Comparison of ENCODE assay signal across 15 cellular contexts in genomic region chr11:104015649-104016415, GRCh38. TPM values are rescaled to one million over a fixed set of nuclear protein-coding genes. Genes with fewer than 3 reads are reported as not detected.
A peak's percentile ranks its signal among the peaks of the same experiment; 100 is the strongest.
DNase-seq lines count a peak whose midpoint lies in the region; ATAC-seq, FAIRE-seq and TF ChIP-seq lines count a peak whose summit lies in the region.
"Had no signal": no experiment of that assay in that cellular context is flagged by ENCODE, and none has a peak within 500 bp of the region (broad histone marks: within the 10 kb centered on the region; RNA-seq: fewer than 3 reads in every experiment).

No MANE protein-coding gene starts in this region.

- no peak overlapping the region for H3K4me3 ChIP-seq in GM12878
- no peak overlapping the region for H3K4me3 ChIP-seq in right cardiac atrium (ENCODE audit: low read length)
- H3K4me3 ChIP-seq in GM23338: no peak overlapping the region

- H3K36me3 ChIP-seq in GM12878 (ENCODE audit: control insufficient read depth in 2 of 2, insufficient read depth in 2 of 2, low read length in 1 of 2): no peaks in the 10 kb centered on the region
- no peaks in the 10 kb centered on the region for H3K36me3 ChIP-seq in GM23338 (ENCODE audit: insufficient read depth)

- SMC1A ChIA-PET in GM12878 (lab: Charles Lee; ENCODE audit: uncharacterized antibody, unreplicated experiment): interaction anchor here (0.9 to 1.9 kb wide), 7 partner anchors 8 to 88 kb away, joined by 3 to 12 read pairs (median 3); no protein-coding TSS in a partner anchor

- H3K27me3 ChIP-seq in GM12878 (replicated peaks in 1 of 2; ENCODE audit: control insufficient read depth in 2 of 2, insufficient read depth in 2 of 2, low read length in 1 of 2) (no peaks in the 10 kb centered on the region), right cardiac atrium (ENCODE audit: control insufficient read depth, insufficient read depth) (no peaks in the 10 kb centered on the region), GM23338 (ENCODE audit: insufficient read depth) (no peaks in the 10 kb centered on the region)

- RAD21 ChIA-PET in GM12878 (lab: Charles Lee; ENCODE audit: unreplicated experiment): interaction anchor here (1.3 to 2.1 kb wide), 3 partner anchors 10 to 57 kb away, joined by 3 to 12 read pairs (median 4); no protein-coding TSS in a partner anchor

- intact Hi-C loops in GM12878 (cut with micrococcal nuclease; ENCODE audit: unreplicated experiment): no loop called here
- intact Hi-C loops in right cardiac atrium (cut with DNase I): no loop called here
- intact Hi-C loops in activated CD4-positive, alpha-beta T cell treated with anti-CD3 and anti-CD28 coated beads for 36 hours (cut with DNase I, micrococcal nuclease): no loop called here

- no peak for FAIRE-seq in GM12878 (lab: Jason Lieb, UNC)
- FAIRE-seq: urothelium cell line had no signal

- no peak for TF ChIP-seq EP300 in GM12878 (IDR thresholded peaks at IDR 0.05; ENCODE audit: borderline replicate concordance in 1 of 2, control insufficient read depth in 1 of 2, low read depth in 2 of 2, low read length in 2 of 2)

- H3K79me2 ChIP-seq in GM12878 (ENCODE audit: control insufficient read depth, insufficient read depth, low read length) (no peaks in the 10 kb centered on the region), GM23338 (replicated peaks; ENCODE audit: insufficient read depth) (no peaks in the 10 kb centered on the region)

- H3K27ac Mint-ChIP-seq in GM23338: no peak overlapping the region
- H3K27ac Mint-ChIP-seq in activated CD4-positive, alpha-beta T cell treated with anti-CD3 and anti-CD28 coated beads for 36 hours: no peak overlapping the region
- H3K27ac Mint-ChIP-seq: activated naive CD4-positive, alpha-beta T cell treated with anti-CD3 and anti-CD28 coated beads, Interleukin-2, amount 50 U/mL, for 24 hours; CD4-positive, alpha-beta T cell had no signal

- no peaks in the 10 kb centered on the region for H3K27me3 Mint-ChIP-seq in GM23338 (ENCODE audit: insufficient read depth, low read depth, poor library complexity)
- no peaks in the 10 kb centered on the region for H3K27me3 Mint-ChIP-seq in activated CD4-positive, alpha-beta T cell treated with anti-CD3 and anti-CD28 coated beads for 36 hours
- H3K27me3 Mint-ChIP-seq: activated naive CD4-positive, alpha-beta T cell treated with anti-CD3 and anti-CD28 coated beads, Interleukin-2, amount 50 U/mL, for 24 hours; CD4-positive, alpha-beta T cell had no signal

- POLR2A ChIA-PET in GM12878 (lab: Charles Lee): no interaction called here
- POLR2A ChIA-PET in activated CD4-positive, alpha-beta T cell treated with anti-CD3 and anti-CD28 coated beads for 36 hours (lab: Charles Lee): no interaction called here

- CTCF ChIA-PET in GM12878 (lab: Yijun Ruan, JAX): interaction anchor here (0.5 to 1.7 kb wide), 4 partner anchors 37 to 109 kb away, joined by 3 to 6 read pairs (median 4); no protein-coding TSS in a partner anchor
- CTCF ChIA-PET in activated CD4-positive, alpha-beta T cell treated with anti-CD3 and anti-CD28 coated beads for 36 hours (lab: Charles Lee): interaction anchor here (0.7 kb wide), 1 partner anchor 333 kb away, joined by 3 read pairs; no protein-coding TSS in a partner anchor

- in situ Hi-C loops in GM12878 (cut with MboI): no loop called here

- TF ChIP-seq RAD21 in GM12878 (IDR thresholded peaks at IDR 0.05; ENCODE audit: insufficient read depth, low read depth, low read length): no peak

- no peak for TF ChIP-seq POLR2A in GM12878 (IDR thresholded peaks at IDR 0.05; ENCODE audit: low read depth, low read length)

- no peak overlapping the region for H3K9ac ChIP-seq in GM12878 (ENCODE audit: control insufficient read depth, insufficient read depth, low read length)

- no peak overlapping the region for H2AFZ ChIP-seq in GM12878 (ENCODE audit: control insufficient read depth, low read depth, low read length)
- no peak overlapping the region for H2AFZ ChIP-seq in GM23338

- BruUV-seq in GM12878 (replicated peaks; lab: Mats Ljungman, UMichigan): no TSS peak

- DNase-seq in GM12878 (ENCODE audit: low read depth, low spot score): peak; percentile 23
- DNase-seq in NCI-H187 treated with DMSO at 0.1 percent for 48 hours (lab: John Stamatoyannopoulos, UW): no peak
- DNase-seq in right cardiac atrium: no peak
- no peak for DNase-seq in GM23338 (ENCODE audit: low spot score)
- no peak for DNase-seq in activated CD4-positive, alpha-beta T cell treated with anti-CD3 and anti-CD28 coated beads for 36 hours
- DNase-seq: activated CD4-positive, alpha-beta T cell treated with anti-CD3 and anti-CD28 coated beads, Interleukin-2, amount 50 U/mL, for 1 hour; CD4-positive, alpha-beta T cell; NCI-H1092 treated with DMSO at 0.1 percent for 48 hours had no signal

- H3K36me3 Mint-ChIP-seq in GM23338 (ENCODE audit: low read depth): no peaks in the 10 kb centered on the region
- no peaks in the 10 kb centered on the region for H3K36me3 Mint-ChIP-seq in activated CD4-positive, alpha-beta T cell treated with anti-CD3 and anti-CD28 coated beads for 36 hours (ENCODE audit: low read depth)
- H3K36me3 Mint-ChIP-seq: activated naive CD4-positive, alpha-beta T cell treated with anti-CD3 and anti-CD28 coated beads, Interleukin-2, amount 50 U/mL, for 24 hours had no signal

- H3K9me3 Mint-ChIP-seq in GM23338: no peaks in the 10 kb centered on the region
- no peaks in the 10 kb centered on the region for H3K9me3 Mint-ChIP-seq in activated CD4-positive, alpha-beta T cell treated with anti-CD3 and anti-CD28 coated beads for 36 hours (ENCODE audit: low read depth)
- H3K9me3 Mint-ChIP-seq: activated naive CD4-positive, alpha-beta T cell treated with anti-CD3 and anti-CD28 coated beads, Interleukin-2, amount 50 U/mL, for 24 hours; CD4-positive, alpha-beta T cell had no signal

- H3K9me3 ChIP-seq in GM12878 (replicated peaks; ENCODE audit: control insufficient read depth, insufficient read depth, low read length) (no peaks in the 10 kb centered on the region), right cardiac atrium (ENCODE audit: control insufficient read depth, low read length) (no peaks in the 10 kb centered on the region)

- WGBS in GM12878 (ENCODE audit: insufficient coverage, insufficient replicate concordance, low lambda C conversion rate, missing lambda C conversion rate): 35% methylated on average over 3 of the region's 3 CpGs
- 70% methylated on average over 3 of the region's 3 CpGs for WGBS in right cardiac atrium

- TF ChIP-seq CTCF in GM12878 (IDR thresholded peaks at IDR 0.05 in 2 of 3, conservative IDR thresholded peaks at IDR 0.05 in 1 of 3; ENCODE audit: control insufficient read depth in 2 of 3, extremely low read depth in 1 of 3, insufficient read depth in 1 of 3, low read depth in 3 of 3, low read length in 3 of 3) (no peak), GM23338 (conservative IDR thresholded peaks at IDR 0.05; ENCODE audit: low read depth in 2 of 2) (no peak)

- H3K4me2 ChIP-seq in GM12878 (ENCODE audit: control insufficient read depth, insufficient read depth): peak overlapping the region; percentile 23; the same call in 1 of the 2 replicates
- no peak overlapping the region for H3K4me2 ChIP-seq in GM23338

- H3K27ac ChIP-seq in GM12878 (ENCODE audit: control insufficient read depth, insufficient read depth) (no peak overlapping the region), right cardiac atrium (ENCODE audit: low read length) (no peak overlapping the region), GM23338 (ENCODE audit: low read depth) (no peak overlapping the region)

- ATAC-seq in GM19023 (IDR thresholded peaks at IDR 0.05; ENCODE audit: unreplicated experiment) (peak; percentile 87), GM21723 (IDR thresholded peaks at IDR 0.05; ENCODE audit: unreplicated experiment) (peak; percentile 93), HG03103 (IDR thresholded peaks at IDR 0.05; ENCODE audit: low read depth, unreplicated experiment) (peak; percentile 81), GM12878 (peak; percentile 79), right cardiac atrium (no peak), GM23338 (no peak)
- ATAC-seq in activated CD4-positive, alpha-beta T cell treated with anti-CD3 and anti-CD28 coated beads for 36 hours: no peak

- no peaks in the 10 kb centered on the region for H3K4me1 ChIP-seq in GM12878 (ENCODE audit: control insufficient read depth, insufficient read depth, low read length)
- no peaks in the 10 kb centered on the region for H3K4me1 ChIP-seq in right cardiac atrium (ENCODE audit: control insufficient read depth, insufficient read depth, low read length)
- no peaks in the 10 kb centered on the region for H3K4me1 ChIP-seq in GM23338 (ENCODE audit: insufficient read depth)

- H3K4me3 Mint-ChIP-seq in GM23338: no peak overlapping the region
- H3K4me3 Mint-ChIP-seq in activated CD4-positive, alpha-beta T cell treated with anti-CD3 and anti-CD28 coated beads for 36 hours: no peak overlapping the region
- H3K4me3 Mint-ChIP-seq: activated naive CD4-positive, alpha-beta T cell treated with anti-CD3 and anti-CD28 coated beads, Interleukin-2, amount 50 U/mL, for 24 hours; CD4-positive, alpha-beta T cell had no signal

- H4K20me1 ChIP-seq in GM12878 (ENCODE audit: control insufficient read depth, insufficient read depth) (no peaks in the 10 kb centered on the region), GM23338 (replicated peaks; ENCODE audit: insufficient read depth) (no peaks in the 10 kb centered on the region)

- H3K9me2 ChIP-seq in GM23338 (ENCODE audit: insufficient read depth): no peaks in the 10 kb centered on the region

- H3K4me1 Mint-ChIP-seq in GM23338: no peaks in the 10 kb centered on the region
- H3K4me1 Mint-ChIP-seq in activated CD4-positive, alpha-beta T cell treated with anti-CD3 and anti-CD28 coated beads for 36 hours: no peaks in the 10 kb centered on the region
- H3K4me1 Mint-ChIP-seq: activated naive CD4-positive, alpha-beta T cell treated with anti-CD3 and anti-CD28 coated beads, Interleukin-2, amount 50 U/mL, for 24 hours had no signal

- H3F3A ChIP-seq in GM23338 (replicated peaks; ENCODE audit: low read depth): no peaks in the 10 kb centered on the region

RNA-seq across cellular contexts. Expression of gene DDI1, which starts 20.6 kb away (rescaled TPM):
- not detected in 2 replicates for total RNA-seq in GM12878 (2013; cell fraction: nucleolus; rRNA removed)
- total RNA-seq in GM12878 (2014; rRNA removed) (not detected in 2 replicates), GM12878 (2014; rRNA removed; fragmentation: Illumina TruSeq; extraction: Trizol) (not detected in 2 replicates), GM12878 (2021) (not detected in 2 replicates), right cardiac atrium (not detected)
- polyA plus RNA-seq in GM12878 (2011; ENCODE audit: low read depth): not detected
- polyA plus RNA-seq in GM12878 (2011; rRNA removed) (not detected in 2 replicates), GM12878 (2014; fragmentation: Illumina TruSeq; extraction: Trizol) (not detected in 2 replicates), GM12878 (2014; fragmentation: Nextera tagmentation; extraction: Ambion mirVana) (not detected), GM12878 (2014; rRNA removed) (not detected in 2 replicates), GM12878 (2016; fragmentation: Nextera tagmentation; extraction: Ambion mirVana) (not detected), right cardiac atrium (not detected), GM23338 (2016; fragmentation: Nextera tagmentation; extraction: Ambion mirVana) (0.13 TPM in 1 of 2 replicates, not detected in the other)
- not detected in 2 replicates for polyA plus RNA-seq in GM12878 (2011; cell fraction: cytosol; rRNA removed)
- polyA plus RNA-seq in GM12878 (2011; cell fraction: nucleus; rRNA removed): not detected in 2 replicates
- not detected in 2 replicates for polyA plus RNA-seq in GM12878 (2012)
- polyA minus RNA-seq in GM12878 (2011; rRNA and poly(A)+ RNA removed): not detected in 2 replicates
- not detected in 2 replicates for polyA minus RNA-seq in GM12878 (2011; cell fraction: cytosol; rRNA and poly(A)+ RNA removed)
- not detected in 2 replicates for polyA minus RNA-seq in GM12878 (2011; cell fraction: nucleus; rRNA and poly(A)+ RNA removed)
- not detected in 2 replicates for total RNA-seq in GM23338 (2014; rRNA removed; shearing (Covaris generic))
- total RNA-seq in activated CD4-positive, alpha-beta T cell treated with anti-CD3 and anti-CD28 coated beads for 36 hours: not detected
- total RNA-seq: CD4-positive, alpha-beta T cell; T-helper 1 cell treated with Interleukin-12 subunit alpha and Interleukin-12 subunit beta and Interleukin-4 antibody, amounts not matched to agents 30 ng/mL and 1 ng/mL, for 36 hours had no signal
- polyA plus RNA-seq: neural cell had no signal

Comparison
In these comparisons a context has a peak if more than half of its experiments do, and no peak if none do; other contexts are left out.
1. ATAC-seq: peak in GM19023 (single experiment), GM21723 (single experiment), HG03103 (single experiment) and GM12878 (single experiment); none in right cardiac atrium (0 of 2), GM23338 (single experiment) and activated CD4-positive, alpha-beta T cell treated with anti-CD3 and anti-CD28 coated beads for 36 hours (single experiment).